ENCODE assay signal across 1 cellular context in genomic region chr5:171492781-171493180, GRCh38.
TF ChIP-seq lines count a peak whose summit lies in the region.

No MANE protein-coding gene starts in this region.

TF ChIP-seq in SK-N-SH treated with all-trans-retinoic acid at 6 μM for 48 hours, 23 proteins besides CTCF, POLR2A, EP300 and RAD21 (continued from another document):
- no peak for TF ChIP-seq TSHZ2 (CRISPR knock-in tag; IDR thresholded peaks at IDR 0.05)
- no peak for TF ChIP-seq ZFP3 (CRISPR knock-in tag; IDR thresholded peaks at IDR 0.05)
- TF ChIP-seq ISL1 (CRISPR knock-in tag; IDR thresholded peaks at IDR 0.05), result no peak
- TF ChIP-seq PPARA (CRISPR knock-in tag; IDR thresholded peaks at IDR 0.05; ENCODE audit: borderline replicate concordance), result no peak
- no peak for TF ChIP-seq ZNF565 (CRISPR knock-in tag; conservative IDR thresholded peaks at IDR 0.05; ENCODE audit: low read depth)
- TF ChIP-seq TOX (CRISPR knock-in tag; IDR thresholded peaks at IDR 0.05; ENCODE audit: borderline replicate concordance), result no peak
- no peak for TF ChIP-seq ESRRG (CRISPR knock-in tag; IDR thresholded peaks at IDR 0.05)
